In genomic region chr15:70853270-70853854, GRCh38 we compare ENCODE assay signal across 8 cellular contexts. TPM values are rescaled to one million over a fixed set of nuclear protein-coding genes. Genes with fewer than 3 reads are reported as not detected.
DNase-seq lines count a peak whose midpoint lies in the region; ATAC-seq, FAIRE-seq and TF ChIP-seq lines count a peak whose summit lies in the region.

No MANE protein-coding gene starts in this region.

- H3K9me2 ChIP-seq in GM23338 (ENCODE audit: insufficient read depth) = no peaks in the 10 kb centered on the region

- TF ChIP-seq POLR2A in A549 (IDR thresholded peaks at IDR 0.05; ENCODE audit: low read length) = no peak

- peaks cover 6% of the 10 kb centered on the region for H3K27me3 Mint-ChIP-seq in GM23338 (ENCODE audit: insufficient read depth, low read depth, poor library complexity)
- H3K27me3 Mint-ChIP-seq in activated B cell treated with CpG ODN at 0.5 μM for 24 hours = peaks cover 51% of the 10 kb centered on the region

- 0 out of 2 replicates have a peak, but pooled peaks cover 9% of the 10 kb centered on the region for H3F3A ChIP-seq in GM23338 (replicated peaks; ENCODE audit: low read depth)

- H3K27ac Mint-ChIP-seq in GM23338 (no peak overlapping the region; the same call in 1 of the 2 replicates), activated B cell treated with CpG ODN at 0.5 μM for 24 hours (no peak overlapping the region)

- peaks cover 41% of the 10 kb centered on the region for H3K4me1 ChIP-seq in A549
- H3K4me1 ChIP-seq in GM23338 (ENCODE audit: insufficient read depth) = peaks cover 8% of the 10 kb centered on the region
- H3K4me1 ChIP-seq in neuron (ENCODE audit: insufficient read depth, low read length) = peaks cover 4% of the 10 kb centered on the region

- no peaks in the 10 kb centered on the region for H3K9me3 Mint-ChIP-seq in GM23338
- no peaks in the 10 kb centered on the region for H3K9me3 Mint-ChIP-seq in activated B cell treated with CpG ODN at 0.5 μM for 24 hours

- H3K4me1 Mint-ChIP-seq in GM23338 (peaks cover 20% of the 10 kb centered on the region), activated B cell treated with CpG ODN at 0.5 μM for 24 hours (peaks cover 11% of the 10 kb centered on the region)

- H3K4me3 Mint-ChIP-seq in GM23338 (peak overlapping the region; percentile 88), activated B cell treated with CpG ODN at 0.5 μM for 24 hours (peak overlapping the region; percentile 60)

- no peak for TF ChIP-seq EP300 in A549 (IDR thresholded peaks at IDR 0.05)

- H3K27ac ChIP-seq in A549 = peak overlapping the region; percentile 89 to 93
- H3K27ac ChIP-seq in GM23338 (ENCODE audit: low read depth) = no peak overlapping the region

- intact Hi-C loops in activated B cell treated with CpG ODN at 0.5 μM for 24 hours (cut with micrococcal nuclease) = no loop called here

- H3K9me3 ChIP-seq in A549 (no peaks in the 10 kb centered on the region), neuron (ENCODE audit: low read length) (peaks cover 3% of the 10 kb centered on the region)

- TF ChIP-seq CTCF in A549 (IDR thresholded peaks at IDR 0.05) (no peak), GM23338 (conservative IDR thresholded peaks at IDR 0.05; ENCODE audit: low read depth in 2 of 2) (no peak), activated B cell treated with CpG ODN at 0.5 μM for 24 hours (IDR thresholded peaks at IDR 0.05) (no peak), fibroblast of villous mesenchyme (IDR thresholded peaks at IDR 0.05; ENCODE audit: insufficient read depth, low read depth, low read length) (no peak)

- no peaks in the 10 kb centered on the region; the same call in 1 of the 2 replicates for H4K20me1 ChIP-seq in GM23338 (replicated peaks; ENCODE audit: insufficient read depth)

- POLR2A ChIA-PET in A549 (lab: Yijun Ruan, JAX) (interaction anchor here (1.2 to 3.1 kb wide), 6 partner anchors 10 to 90 kb away, joined by 3 to 33 read pairs (median 4); partner anchors contain the start of gene UACA), activated B cell treated with CpG ODN at 0.5 μM for 24 hours (lab: Charles Lee) (no interaction called here)

- 17% methylated on average over 23 of the region's 38 CpGs for WGBS in A549 (ENCODE audit: missing lambda C conversion rate)

- FAIRE-seq in A549 (lab: Jason Lieb, UNC) = no peak

- CTCF ChIA-PET in A549 (lab: Yijun Ruan, JAX) (interaction anchor here (0.5 to 16.8 kb wide), 9 partner anchors 10 to 173 kb away, joined by 5 to 300 read pairs (median 18); no protein-coding TSS in a partner anchor), activated B cell treated with CpG ODN at 0.5 μM for 24 hours (lab: Charles Lee) (no interaction called here)

- H3K79me2 ChIP-seq in GM23338 (replicated peaks; ENCODE audit: insufficient read depth) = peaks cover 7% of the 10 kb centered on the region; the same call in 1 of the 2 replicates

- ATAC-seq in A549 = peak; percentile 49 to 53; a peak in 5 of 6 replicates
- peak; percentile 81 for ATAC-seq in GM23338
- ATAC-seq in activated B cell treated with CpG ODN at 0.5 μM for 24 hours (ENCODE audit: low read depth) = no peak
- no peak for ATAC-seq in GM19023 (IDR thresholded peaks at IDR 0.05; ENCODE audit: unreplicated experiment)

- peaks cover 10% of the 10 kb centered on the region for H3K27me3 ChIP-seq in GM23338 (ENCODE audit: insufficient read depth)
- no peaks in the 10 kb centered on the region for H3K27me3 ChIP-seq in neuron (ENCODE audit: insufficient read depth, low read length)

- peak in 1 of 2 experiments; percentile 54 for DNase-seq in A549 (ENCODE audit: low read depth in 1 of 2, low spot score in 1 of 2)
- DNase-seq in GM23338 (ENCODE audit: low spot score) = peak; percentile 85
- DNase-seq in activated B cell treated with CpG ODN at 0.5 μM for 24 hours = no peak
- peak; percentile 71 for DNase-seq in fibroblast of villous mesenchyme (ENCODE audit: low read depth)
- no peak for DNase-seq in activated gamma-delta T cell (lab: John Stamatoyannopoulos, UW)
- no peak for DNase-seq in stimulated activated CD4-positive, alpha-beta T cell treated with anti-CD3 and anti-CD28 coated beads, Interleukin-2, amount 100 ng/mL, for 24 hours

- H3K4me3 ChIP-seq in A549 (peak overlapping the region; percentile 74), GM23338 (peak overlapping the region; percentile 87), fibroblast of villous mesenchyme (ENCODE audit: low read depth, low read length) (peak overlapping the region; percentile 90), neuron (ENCODE audit: low read length) (peak overlapping the region; percentile 74)

- H3K36me3 Mint-ChIP-seq in GM23338 (ENCODE audit: low read depth) (peaks cover 14% of the 10 kb centered on the region), activated B cell treated with CpG ODN at 0.5 μM for 24 hours (ENCODE audit: low read depth) (no peaks in the 10 kb centered on the region)

- TF ChIP-seq RAD21 in A549 (conservative IDR thresholded peaks at IDR 0.05 in 1 of 2, IDR thresholded peaks at IDR 0.05 in 1 of 2) = no peak

- H3K36me3 ChIP-seq in GM23338 (ENCODE audit: insufficient read depth) (no peaks in the 10 kb centered on the region), neuron (ENCODE audit: insufficient read depth, low read length) (peaks cover 12% of the 10 kb centered on the region)

- H3K4me2 ChIP-seq in A549 = peak overlapping the region; percentile 84
- peak overlapping the region; percentile 81 for H3K4me2 ChIP-seq in GM23338

- peak overlapping the region; percentile 9; the same call in 1 of the 2 replicates for H2AFZ ChIP-seq in GM23338
- peak overlapping the region; percentile 66 for H2AFZ ChIP-seq in neuron (ENCODE audit: low read depth, low read length)

TF ChIP-seq in A549, 52 proteins besides CTCF, POLR2A, EP300 and RAD21:
- TF ChIP-seq FOSL2 (IDR thresholded peaks at IDR 0.05) (no peak), FOSL2 (CRISPR knock-in tag; IDR thresholded peaks at IDR 0.05) (peak; percentile 28; the same call in 1 of the 2 replicates), FOSB (CRISPR knock-in tag; IDR thresholded peaks at IDR 0.05) (no peak), MAX (IDR thresholded peaks at IDR 0.05) (0 out of 2 replicates have a peak, but pooled peaks have one; percentile 9)

RNA-seq across cellular contexts. Expression of gene LARP6, which starts 0.6 kb away (rescaled TPM):
- 120 and 158 TPM in 2 replicates for polyA plus RNA-seq in A549 (2011; rRNA removed)
- 81.8 and 94.9 TPM in 2 replicates for polyA plus RNA-seq in A549 (2012; cell fraction: cytosol; rRNA removed)
- polyA plus RNA-seq in A549 (2012; cell fraction: nucleus; rRNA removed) = 31.4 and 55.5 TPM in 2 replicates
- polyA plus RNA-seq in A549 (2017; fragmentation: RNase III; extraction: RNeasy Plus Mini Kit Qiagen cat#74134 plus additional on column Dnase treatment) = 47.3 to 64.3 TPM (median 57.2 TPM) in 3 replicates
- polyA minus RNA-seq in A549 (2011; rRNA and poly(A)+ RNA removed) = 72.1 and 73.2 TPM in 2 replicates
- total RNA-seq in GM23338 (2014; rRNA removed; shearing (Covaris generic)) = 19.7 and 22.4 TPM in 2 replicates
- polyA plus RNA-seq in GM23338 (2016; fragmentation: Nextera tagmentation; extraction: Ambion mirVana) = 18.0 and 20.0 TPM in 2 replicates
- total RNA-seq in activated B cell treated with CpG ODN at 0.5 μM for 24 hours = not detected in 2 replicates
- 36.7 and 46.7 TPM in 2 replicates for total RNA-seq in fibroblast of villous mesenchyme

RNA-seq across cellular contexts. Expression of gene THAP10, which starts 38.9 kb away (rescaled TPM):
- polyA plus RNA-seq in A549 (2011; rRNA removed) = 7.7 and 9.4 TPM in 2 replicates
- polyA plus RNA-seq in A549 (2012; cell fraction: cytosol; rRNA removed) = 3.3 and 4.5 TPM in 2 replicates
- polyA plus RNA-seq in A549 (2012; cell fraction: nucleus; rRNA removed) = 2.7 and 3.2 TPM in 2 replicates
- polyA plus RNA-seq in A549 (2017; fragmentation: RNase III; extraction: RNeasy Plus Mini Kit Qiagen cat#74134 plus additional on column Dnase treatment) = 5.4 to 6.8 TPM (median 6.1 TPM) in 3 replicates
- polyA minus RNA-seq in A549 (2011; rRNA and poly(A)+ RNA removed) = 1.4 and 1.6 TPM in 2 replicates
- 5.5 and 5.7 TPM in 2 replicates for total RNA-seq in GM23338 (2014; rRNA removed; shearing (Covaris generic))
- polyA plus RNA-seq in GM23338 (2016; fragmentation: Nextera tagmentation; extraction: Ambion mirVana) = 4.5 and 8.2 TPM in 2 replicates
- 0.27 and 0.34 TPM in 2 replicates for total RNA-seq in activated B cell treated with CpG ODN at 0.5 μM for 24 hours
- 1.9 and 2.6 TPM in 2 replicates for total RNA-seq in fibroblast of villous mesenchyme

RNA-seq across cellular contexts. Expression of gene LRRC49, which starts 39.3 kb away (rescaled TPM):
- 12.2 and 14.3 TPM in 2 replicates for polyA plus RNA-seq in A549 (2011; rRNA removed)
- polyA plus RNA-seq in A549 (2012; cell fraction: cytosol; rRNA removed) = 3.1 and 3.9 TPM in 2 replicates
- polyA plus RNA-seq in A549 (2012; cell fraction: nucleus; rRNA removed) = 1.8 and 2.9 TPM in 2 replicates
- 10.0 to 11.4 TPM (median 11.1 TPM) in 3 replicates for polyA plus RNA-seq in A549 (2017; fragmentation: RNase III; extraction: RNeasy Plus Mini Kit Qiagen cat#74134 plus additional on column Dnase treatment)
- polyA minus RNA-seq in A549 (2011; rRNA and poly(A)+ RNA removed) = 9.1 and 10.6 TPM in 2 replicates
- 13.3 and 14.6 TPM in 2 replicates for total RNA-seq in GM23338 (2014; rRNA removed; shearing (Covaris generic))
- polyA plus RNA-seq in GM23338 (2016; fragmentation: Nextera tagmentation; extraction: Ambion mirVana) = 6.9 and 8.5 TPM in 2 replicates
- total RNA-seq in activated B cell treated with CpG ODN at 0.5 μM for 24 hours = 0.84 and 1.0 TPM in 2 replicates
- total RNA-seq in fibroblast of villous mesenchyme = 10.3 and 14.2 TPM in 2 replicates

Comparison
In these comparisons a context has a peak if more than half of its experiments do, and no peak if none do; other contexts are left out.
1. ATAC-seq: peak in A549 (2 of 2) and GM23338 (single experiment); none in activated B cell treated with CpG ODN at 0.5 μM for 24 hours (single experiment) and GM19023 (single experiment).
2. DNase-seq: peak in GM23338 (single experiment) and fibroblast of villous mesenchyme (single experiment); none in activated B cell treated with CpG ODN at 0.5 μM for 24 hours (single experiment), activated gamma-delta T cell (single experiment) and stimulated activated CD4-positive, alpha-beta T cell treated with anti-CD3 and anti-CD28 coated beads, Interleukin-2, amount 100 ng/mL, for 24 hours (0 of 2).
3. RNA of gene LARP6, which starts 0.6 kb away (total RNA-seq): 36.7 to 46.7 TPM in fibroblast of villous mesenchyme and 19.7 to 22.4 TPM in GM23338; not detected in activated B cell treated with CpG ODN at 0.5 μM for 24 hours; every median in the first group is over 10 times any median in the second.
4. Peak in every context shown above with its lines, with median percentiles within 50 percentile points of each other: H3K4me3 ChIP-seq.